ENCODE assay signal across 16 cellular contexts in genomic region chr9:30476826-30477225, GRCh38.
DNase-seq lines count a peak whose midpoint lies in the region; ATAC-seq and TF ChIP-seq lines count a peak whose summit lies in the region.
"Had no signal": no experiment of that assay in that cellular context is flagged by ENCODE, and none has a peak within 500 bp of the region (broad histone marks: within the 10 kb centered on the region; RNA-seq: fewer than 3 reads in every experiment).

No MANE protein-coding gene starts in this region.

- no peak overlapping the region for H3K4me3 Mint-ChIP-seq in WTC11
- no peak overlapping the region for H3K4me3 Mint-ChIP-seq in T-helper 2 cell treated with Interferon-gamma antibody and Interleukin-4, amounts not matched to agents 5 μg/mL and 100 μg/mL, for 36 hours
- H3K4me3 Mint-ChIP-seq: B cell; CD4-positive, CD25-positive, alpha-beta regulatory T cell; H9 had no signal

- no peak overlapping the region for H3K27ac ChIP-seq in RWPE1

- H3K27me3 Mint-ChIP-seq in WTC11 (ENCODE audit: low read depth), result no peaks in the 10 kb centered on the region
- H3K27me3 Mint-ChIP-seq in T-helper 2 cell treated with Interferon-gamma antibody and Interleukin-4, amounts not matched to agents 5 μg/mL and 100 μg/mL, for 36 hours (ENCODE audit: low read depth), result no peaks in the 10 kb centered on the region
- H3K27me3 Mint-ChIP-seq: B cell; CD4-positive, CD25-positive, alpha-beta regulatory T cell; IgD-negative memory B cell had no signal

- TF ChIP-seq CTCF in WTC11 (IDR thresholded peaks at IDR 0.05) (no peak), RWPE1 (conservative IDR thresholded peaks at IDR 0.05; ENCODE audit: low read depth) (no peak)

- H3K4me1 Mint-ChIP-seq in WTC11, result no peaks in the 10 kb centered on the region
- no peaks in the 10 kb centered on the region for H3K4me1 Mint-ChIP-seq in T-helper 2 cell treated with Interferon-gamma antibody and Interleukin-4, amounts not matched to agents 5 μg/mL and 100 μg/mL, for 36 hours (ENCODE audit: low read depth)
- H3K4me1 Mint-ChIP-seq: B cell; CD4-positive, CD25-positive, alpha-beta regulatory T cell; H9; IgD-negative memory B cell had no signal

- DNase-seq in CMK (ENCODE audit: low read depth), result peak; percentile 74
- no peak for DNase-seq in WTC11 (ENCODE audit: low spot score)
- peak; percentile 15 for DNase-seq in left kidney (ENCODE audit: low read depth, low spot score)
- no peak for DNase-seq in T-helper 2 cell treated with Interferon-gamma antibody and Interleukin-4, amounts not matched to agents 5 μg/mL and 100 μg/mL, for 36 hours (ENCODE audit: low spot score)
- no peak for DNase-seq in RWPE1 (ENCODE audit: low spot score)
- DNase-seq: C1 segment of cervical spinal cord; CD4-positive, CD25-positive, alpha-beta regulatory T cell; DMS153; DMS79; GDM1; GOT3; H9 had no signal

- ATAC-seq in WTC11 (no peak), GM21786 (IDR thresholded peaks at IDR 0.05; ENCODE audit: unreplicated experiment) (no peak)
- ATAC-seq: HepG2 had no signal

- CTCF ChIA-PET in WTC11 (lab: Charles Lee) (no interaction called here), RWPE1 (lab: Yijun Ruan, JAX) (no interaction called here)

- no peaks in the 10 kb centered on the region for H3K36me3 Mint-ChIP-seq in WTC11
- H3K36me3 Mint-ChIP-seq in T-helper 2 cell treated with Interferon-gamma antibody and Interleukin-4, amounts not matched to agents 5 μg/mL and 100 μg/mL, for 36 hours (ENCODE audit: low read depth), result no peaks in the 10 kb centered on the region
- H3K36me3 Mint-ChIP-seq: CD4-positive, CD25-positive, alpha-beta regulatory T cell; IgD-negative memory B cell had no signal

- POLR2A ChIA-PET in WTC11 (lab: Charles Lee), result no interaction called here
- POLR2A ChIA-PET in RWPE1 (lab: Yijun Ruan, JAX; ENCODE audit: low non-redundant PET), result no interaction called here

- H3K9me3 Mint-ChIP-seq in WTC11, result no peaks in the 10 kb centered on the region
- no peaks in the 10 kb centered on the region for H3K9me3 Mint-ChIP-seq in T-helper 2 cell treated with Interferon-gamma antibody and Interleukin-4, amounts not matched to agents 5 μg/mL and 100 μg/mL, for 36 hours
- H3K9me3 Mint-ChIP-seq: H9 had no signal

- peak overlapping the region; percentile 44; the same call in 1 of the 2 replicates for H3K27ac Mint-ChIP-seq in WTC11
- no peak overlapping the region for H3K27ac Mint-ChIP-seq in T-helper 2 cell treated with Interferon-gamma antibody and Interleukin-4, amounts not matched to agents 5 μg/mL and 100 μg/mL, for 36 hours
- H3K27ac Mint-ChIP-seq: B cell; CD4-positive, CD25-positive, alpha-beta regulatory T cell; IgD-negative memory B cell had no signal

TF ChIP-seq in WTC11, 78 proteins besides CTCF, POLR2A, EP300 and RAD21:
- no peak for TF ChIP-seq ZNF423 (CRISPR knock-in tag; IDR thresholded peaks at IDR 0.05)
- no peak for TF ChIP-seq ETV6 (CRISPR knock-in tag; IDR thresholded peaks at IDR 0.05)
TF ChIP-seq in WTC11: peak in this region for 0.

Comparison
In these comparisons a context has a peak if more than half of its experiments do, and no peak if none do; other contexts are left out.
1. DNase-seq: peak in CMK (single experiment) and left kidney (single experiment); none in WTC11 (single experiment), T-helper 2 cell treated with Interferon-gamma antibody and Interleukin-4, amounts not matched to agents 5 μg/mL and 100 μg/mL, for 36 hours (single experiment) and RWPE1 (single experiment).